24 cellular contexts compared by ENCODE assay signal in the genomic region with DNA sequence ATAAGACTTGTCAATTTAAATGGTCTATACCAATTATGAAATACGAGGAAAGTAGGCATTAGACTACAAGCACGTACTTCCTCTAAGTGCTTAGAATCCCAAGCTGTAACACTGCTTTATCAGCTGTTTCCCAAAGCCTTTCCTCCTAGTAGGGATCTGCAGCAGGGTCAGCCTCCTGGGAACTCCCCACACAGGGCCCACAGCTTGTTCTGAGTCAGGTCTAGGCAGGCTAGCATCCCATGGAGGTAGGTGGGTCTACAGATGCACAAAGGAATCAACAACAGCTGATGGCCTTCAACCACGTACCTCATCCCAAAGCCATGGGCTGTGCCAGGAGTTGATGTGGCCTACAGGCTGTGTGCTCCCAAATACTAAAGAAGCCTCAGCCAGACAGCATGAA. TPM values are rescaled to one million over a fixed set of nuclear protein-coding genes. Genes with fewer than 3 reads are reported as not detected.
DNase-seq lines count a peak whose midpoint lies in the region; ATAC-seq, FAIRE-seq and TF ChIP-seq lines count a peak whose summit lies in the region.
"Had no signal": no experiment of that assay in that cellular context is flagged by ENCODE, and none has a peak within 500 bp of the region (broad histone marks: within the 10 kb centered on the region; RNA-seq: fewer than 3 reads in every experiment).

No MANE protein-coding gene starts in this region.

- no peak overlapping the region for H2BK12ac ChIP-seq in H1 (ENCODE audit: low read depth, low read length)

- no peak overlapping the region; a peak in 2 of 7 replicates for H3K9ac ChIP-seq in H1 (replicated peaks in 1 of 4; ENCODE audit: extremely low read depth in 1 of 4, low read depth in 3 of 4, low read length in 3 of 4)

- no peak overlapping the region for H2AFZ ChIP-seq in H1 (ENCODE audit: low read length)

- H2BK120ac ChIP-seq in H1 (replicated peaks; ENCODE audit: low read depth, low read length): no peak overlapping the region

- no peak overlapping the region for H3K56ac ChIP-seq in H1 (replicated peaks; ENCODE audit: insufficient read length, low read depth, low read length)

- H4K8ac ChIP-seq in H1 (ENCODE audit: extremely low read depth, insufficient read depth, low read length): 0 out of 2 replicates have a peak overlapping the region, but pooled peaks have one; percentile 11

- H4K5ac ChIP-seq in H1 (ENCODE audit: insufficient read length, low read depth, low read length): no peak overlapping the region

- peaks cover 0 to 52% of the 10 kb centered on the region in 2 experiments; a peak in 2 of 4 replicates for H3K79me2 ChIP-seq in H1 (ENCODE audit: control insufficient read depth in 1 of 2, insufficient read depth in 2 of 2, low read length in 2 of 2)

- no peak overlapping the region for H3K23ac ChIP-seq in H1 (ENCODE audit: insufficient read length)

- H3K9me3 ChIP-seq in left ventricle myocardium inferior (replicated peaks) (no peaks in the 10 kb centered on the region), H1 (ENCODE audit: insufficient read depth in 2 of 2, low read depth in 1 of 2, low read length in 1 of 2) (no peaks in the 10 kb centered on the region)
- H3K9me3 ChIP-seq: A549, tibial artery had no signal

- whole genome bisulfite sequencing in H1 (ENCODE audit: extremely low coverage in 1 of 2, insufficient coverage in 1 of 2, insufficient read length in 1 of 2, insufficient replicate concordance in 2 of 2, low coverage in 1 of 2, low lambda C conversion rate in 2 of 2, missing lambda C conversion rate in 1 of 2), 2 experiments: 79% methylated on average over 3 of the region's 3 CpGs; no CpG with 5 or more reads in 1 of the 2 experiments

- FAIRE-seq in H1 (lab: Jason Lieb, UNC): no peak
- FAIRE-seq: A549, GM12891 had no signal

- no peak overlapping the region for H2BK20ac ChIP-seq in H1 (ENCODE audit: low read length)

- H3K14ac ChIP-seq in H1 (ENCODE audit: insufficient read length): no peak overlapping the region

- CTCF ChIA-PET in H1 (lab: Charles Lee; ENCODE audit: partially characterized antibody): interaction anchor here (2.1 to 4.5 kb wide), 2 partner anchors 51 to 88 kb away, joined by 6 to 18 read pairs; no protein-coding TSS in a partner anchor

- no peaks in the 10 kb centered on the region for H3K27me3 ChIP-seq in left ventricle myocardium inferior (ENCODE audit: low read depth)
- H3K27me3 ChIP-seq in H1 (replicated peaks in 1 of 4; ENCODE audit: control insufficient read depth in 3 of 4, extremely low read depth in 1 of 4, insufficient read depth in 3 of 4, low read length in 3 of 4): no peaks in the 10 kb centered on the region
- H3K27me3 ChIP-seq in H7 (ENCODE audit: control insufficient read depth, insufficient read depth, low read length): no peaks in the 10 kb centered on the region
- H3K27me3 ChIP-seq: cardiac muscle cell, tibial artery had no signal

- no peak overlapping the region for H3K4ac ChIP-seq in H1 (replicated peaks; ENCODE audit: insufficient read length, low read depth, low read length)

- intact Hi-C loops in left ventricle myocardium inferior (cut with micrococcal nuclease): loop anchor here (1.0 kb wide), 1 partner anchor 23 kb away; no protein-coding TSS in a partner anchor
- intact Hi-C loops in Right ventricle myocardium superior (cut with DNase I): no loop called here

- no peak for ATAC-seq in Right ventricle myocardium superior (ENCODE audit: poor library complexity)
- ATAC-seq in HG03354 (IDR thresholded peaks at IDR 0.05; ENCODE audit: poor library complexity, severe bottlenecking, unreplicated experiment): no peak
- ATAC-seq: A549; CD8-positive, alpha-beta T cell; naive thymus-derived CD8-positive, alpha-beta T cell had no signal

- no peak for TF ChIP-seq POLR2A in H1 (IDR thresholded peaks at IDR 0.05; ENCODE audit: control extremely low read depth in 1 of 2, low read depth in 2 of 2, low read length in 2 of 2)

- H3K4me1 ChIP-seq in left ventricle myocardium inferior (peaks cover 58% of the 10 kb centered on the region), H1 (replicated peaks in 1 of 4; ENCODE audit: control insufficient read depth in 3 of 4, insufficient read depth in 4 of 4, low read length in 3 of 4) (peaks cover 8 to 16% (median 11%) of the 10 kb centered on the region in 4 experiments; a peak in 6 of 7 replicates)

- H3K79me1 ChIP-seq in H1 (ENCODE audit: low read depth, low read length): peaks cover 9% of the 10 kb centered on the region

- no peak overlapping the region for H4K91ac ChIP-seq in H1 (replicated peaks; ENCODE audit: insufficient read length, low read length)

- H3K27ac ChIP-seq in left ventricle myocardium inferior (replicated peaks): peak overlapping the region; percentile 36
- H3K27ac ChIP-seq in H1 (ENCODE audit: low read depth, low read length): no peak overlapping the region
- H3K27ac ChIP-seq: A549, cardiac muscle cell, tibial artery had no signal

- H4K20me1 ChIP-seq in H1 (replicated peaks in 1 of 2; ENCODE audit: control insufficient read depth in 1 of 2, insufficient read depth in 2 of 2, low read length in 2 of 2): peaks cover 0 to 3% of the 10 kb centered on the region in 2 experiments

- no peak overlapping the region for H3K4me2 ChIP-seq in H1 (ENCODE audit: insufficient read depth in 1 of 2, low read depth in 2 of 2, low read length in 2 of 2)
- H3K4me2 ChIP-seq: A549 had no signal

- no peak overlapping the region for H2AK5ac ChIP-seq in H1 (ENCODE audit: low read depth, low read length)

- H3K4me3 ChIP-seq in left ventricle myocardium inferior (no peak overlapping the region), H1 (ENCODE audit: extremely low read depth in 1 of 4, insufficient read depth in 2 of 4, low read depth in 3 of 4, low read length in 4 of 4) (no peak overlapping the region), H7 (ENCODE audit: insufficient read depth, low read depth, low read length) (no peak overlapping the region)
- H3K4me3 ChIP-seq: A549, cardiac muscle cell, tibial artery had no signal

- peaks cover 48% of the 10 kb centered on the region for H3K36me3 ChIP-seq in left ventricle myocardium inferior
- H3K36me3 ChIP-seq in H1 (ENCODE audit: control insufficient read depth in 2 of 4, insufficient read depth in 4 of 4, low read length in 3 of 4): peaks cover 0 to 19% (median 3%) of the 10 kb centered on the region in 4 experiments; a peak in 2 of 8 replicates
- peaks cover 8% of the 10 kb centered on the region for H3K36me3 ChIP-seq in H7 (replicated peaks; ENCODE audit: control insufficient read depth, insufficient read depth, low read length)

- DNase-seq in left ventricle myocardium inferior (no peak), Right ventricle myocardium superior (no peak), H1 (ENCODE audit: low read depth in 1 of 2, low spot score in 2 of 2) (no peak), mesenteric fat pad (ENCODE audit: low spot score) (peak; percentile 26), SHP77 treated with DMSO at 0.1 percent for 48 hours (lab: John Stamatoyannopoulos, UW) (no peak), NCI-H510A treated with DMSO at 0.1 percent for 48 hours (lab: John Stamatoyannopoulos, UW) (no peak), H7 (no peak)
- DNase-seq: activated CD4-positive, CD25-positive, alpha-beta regulatory T cell; anterior cingulate cortex; CD8-positive, alpha-beta T cell; EL; head of caudate nucleus; HFFc6; kidney glomerular epithelial cell; mesendoderm; naive thymus-derived CD8-positive, alpha-beta T cell; NCI-H187; NCI-H69; occipital lobe; tibial artery had no signal

- no peak for TF ChIP-seq RAD21 in H1 (IDR thresholded peaks at IDR 0.05 in 1 of 2, conservative IDR thresholded peaks at IDR 0.05 in 1 of 2; ENCODE audit: low read depth in 2 of 2, low read length in 2 of 2)

- H2BK15ac ChIP-seq in H1 (ENCODE audit: low read length): no peak overlapping the region

- TF ChIP-seq CTCF in left ventricle myocardium inferior (IDR thresholded peaks at IDR 0.05; ENCODE audit: borderline replicate concordance) (no peak), H1 (IDR thresholded peaks at IDR 0.05; ENCODE audit: control extremely low read depth in 1 of 3, insufficient read depth in 1 of 3, low read depth in 1 of 3, low read length in 3 of 3) (no peak)

- POLR2A ChIA-PET in H1 (lab: Charles Lee; ENCODE audit: partially characterized antibody): interaction anchor here (0.8 to 2.0 kb wide), 3 partner anchors 8 to 16 kb away, joined by 3 to 5 read pairs (median 4); no protein-coding TSS in a partner anchor

- no peak for TF ChIP-seq EP300 in H1 (IDR thresholded peaks at IDR 0.05; ENCODE audit: borderline replicate concordance in 1 of 2, low read depth in 2 of 2, low read length in 2 of 2)

- no peak overlapping the region for H2BK5ac ChIP-seq in H1 (ENCODE audit: low read depth, low read length)

- H3K18ac ChIP-seq in H1 (ENCODE audit: extremely low read depth, low read length): no peak overlapping the region

- no peaks in the 10 kb centered on the region for H3K23me2 ChIP-seq in H1 (ENCODE audit: low read depth, low read length)

RNA-seq across cellular contexts. Expression of gene MMS19, which starts 14.7 kb away (rescaled TPM):
- total RNA-seq in left ventricle myocardium inferior: 42.7 TPM
- 34.0 TPM for total RNA-seq in Right ventricle myocardium superior
- total RNA-seq in H1 (2021; fragmentation: NEBNext Ultra II Directional; extraction: Animal tissue kit (Norgen Biotek cat#: 25700)): 128 and 130 TPM in 2 replicates
- polyA plus RNA-seq in H1 (2011; rRNA removed): 221 and 228 TPM in 2 replicates
- 183 TPM for polyA plus RNA-seq in H1 (2011; cell fraction: cytosol; rRNA removed)
- 470 TPM for polyA plus RNA-seq in H1 (2011; cell fraction: nucleus; rRNA removed)
- polyA plus RNA-seq in H1 (2012, experiment 1 of 2): 107 to 133 TPM (median 128 TPM) in 4 replicates
- 131 TPM for polyA plus RNA-seq in H1 (2012, experiment 2 of 2)
- 125 TPM for polyA plus RNA-seq in H1 (2013, experiment 1 of 2)
- 122 TPM for polyA plus RNA-seq in H1 (2013, experiment 2 of 2)
- 326 and 376 TPM in 2 replicates for polyA minus RNA-seq in H1 (2011; rRNA and poly(A)+ RNA removed)
- polyA minus RNA-seq in H1 (2011; cell fraction: cytosol; rRNA and poly(A)+ RNA removed): 92.1 TPM
- polyA minus RNA-seq in H1 (2011; cell fraction: nucleus; rRNA and poly(A)+ RNA removed): 160 TPM
- total RNA-seq in mesenteric fat pad: 38.0 TPM
- 177 and 188 TPM in 2 replicates for total RNA-seq in H7 (2014; rRNA removed; shearing (Covaris generic))

RNA-seq across cellular contexts. Expression of gene UBTD1, which starts 15.2 kb away (rescaled TPM):
- total RNA-seq in left ventricle myocardium inferior (17.1 TPM), Right ventricle myocardium superior (26.7 TPM), mesenteric fat pad (19.9 TPM)
- 22.3 and 23.1 TPM in 2 replicates for total RNA-seq in H1 (2021; fragmentation: NEBNext Ultra II Directional; extraction: Animal tissue kit (Norgen Biotek cat#: 25700))
- 36.2 and 48.8 TPM in 2 replicates for polyA plus RNA-seq in H1 (2011; rRNA removed)
- 32.2 TPM for polyA plus RNA-seq in H1 (2011; cell fraction: cytosol; rRNA removed)
- 27.8 TPM for polyA plus RNA-seq in H1 (2011; cell fraction: nucleus; rRNA removed)
- 11.7 to 21.5 TPM (median 19.8 TPM) in 4 replicates for polyA plus RNA-seq in H1 (2012, experiment 1 of 2)
- polyA plus RNA-seq in H1 (2012, experiment 2 of 2): 25.5 TPM
- 17.5 TPM for polyA plus RNA-seq in H1 (2013, experiment 1 of 2)
- polyA plus RNA-seq in H1 (2013, experiment 2 of 2): 17.5 TPM
- polyA minus RNA-seq in H1 (2011; rRNA and poly(A)+ RNA removed): 6.4 and 7.2 TPM in 2 replicates
- polyA minus RNA-seq in H1 (2011; cell fraction: cytosol; rRNA and poly(A)+ RNA removed): 15.3 TPM
- 10.8 TPM for polyA minus RNA-seq in H1 (2011; cell fraction: nucleus; rRNA and poly(A)+ RNA removed)
- total RNA-seq in H7 (2014; rRNA removed; shearing (Covaris generic)): 30.2 and 33.4 TPM in 2 replicates

RNA-seq across cellular contexts. Expression of gene ZDHHC16, which starts 37.6 kb away (rescaled TPM):
- total RNA-seq in left ventricle myocardium inferior (17.8 TPM), Right ventricle myocardium superior (18.5 TPM), mesenteric fat pad (28.0 TPM)
- total RNA-seq in H1 (2021; fragmentation: NEBNext Ultra II Directional; extraction: Animal tissue kit (Norgen Biotek cat#: 25700)): 45.9 and 50.4 TPM in 2 replicates
- 108 and 127 TPM in 2 replicates for polyA plus RNA-seq in H1 (2011; rRNA removed)
- polyA plus RNA-seq in H1 (2011; cell fraction: cytosol; rRNA removed): 76.0 TPM
- polyA plus RNA-seq in H1 (2011; cell fraction: nucleus; rRNA removed): 84.2 TPM
- polyA plus RNA-seq in H1 (2012, experiment 1 of 2): 31.8 to 50.0 TPM (median 46.4 TPM) in 4 replicates
- 59.6 TPM for polyA plus RNA-seq in H1 (2012, experiment 2 of 2)
- polyA plus RNA-seq in H1 (2013, experiment 1 of 2): 39.2 TPM
- 45.5 TPM for polyA plus RNA-seq in H1 (2013, experiment 2 of 2)
- polyA minus RNA-seq in H1 (2011; rRNA and poly(A)+ RNA removed): 130 and 144 TPM in 2 replicates
- 39.4 TPM for polyA minus RNA-seq in H1 (2011; cell fraction: cytosol; rRNA and poly(A)+ RNA removed)
- 43.8 TPM for polyA minus RNA-seq in H1 (2011; cell fraction: nucleus; rRNA and poly(A)+ RNA removed)
- total RNA-seq in H7 (2014; rRNA removed; shearing (Covaris generic)): 36.0 and 47.6 TPM in 2 replicates

RNA-seq across cellular contexts. Expression of gene EXOSC1, which starts 37.7 kb away (rescaled TPM):
- total RNA-seq in left ventricle myocardium inferior (14.9 TPM), Right ventricle myocardium superior (14.5 TPM), mesenteric fat pad (21.2 TPM)
- 52.1 and 53.6 TPM in 2 replicates for total RNA-seq in H1 (2021; fragmentation: NEBNext Ultra II Directional; extraction: Animal tissue kit (Norgen Biotek cat#: 25700))
- polyA plus RNA-seq in H1 (2011; rRNA removed): 58.6 and 68.1 TPM in 2 replicates
- 72.7 TPM for polyA plus RNA-seq in H1 (2011; cell fraction: cytosol; rRNA removed)
- polyA plus RNA-seq in H1 (2011; cell fraction: nucleus; rRNA removed): 42.4 TPM
- polyA plus RNA-seq in H1 (2012, experiment 1 of 2): 50.5 to 77.6 TPM (median 73.8 TPM) in 4 replicates
- polyA plus RNA-seq in H1 (2012, experiment 2 of 2): 47.3 TPM
- polyA plus RNA-seq in H1 (2013, experiment 1 of 2): 77.0 TPM
- polyA plus RNA-seq in H1 (2013, experiment 2 of 2): 75.8 TPM
- polyA minus RNA-seq in H1 (2011; rRNA and poly(A)+ RNA removed): 33.8 and 42.0 TPM in 2 replicates
- polyA minus RNA-seq in H1 (2011; cell fraction: cytosol; rRNA and poly(A)+ RNA removed): 25.1 TPM
- 29.0 TPM for polyA minus RNA-seq in H1 (2011; cell fraction: nucleus; rRNA and poly(A)+ RNA removed)
- total RNA-seq in H7 (2014; rRNA removed; shearing (Covaris generic)): 71.8 and 84.5 TPM in 2 replicates

RNA-seq across cellular contexts. Expression of gene PGAM1, which starts 57.5 kb away (rescaled TPM):
- total RNA-seq in left ventricle myocardium inferior: 233 TPM
- 187 TPM for total RNA-seq in Right ventricle myocardium superior
- 799 and 819 TPM in 2 replicates for total RNA-seq in H1 (2021; fragmentation: NEBNext Ultra II Directional; extraction: Animal tissue kit (Norgen Biotek cat#: 25700))
- polyA plus RNA-seq in H1 (2011; rRNA removed): 791 and 833 TPM in 2 replicates
- polyA plus RNA-seq in H1 (2011; cell fraction: cytosol; rRNA removed): 909 TPM
- polyA plus RNA-seq in H1 (2011; cell fraction: nucleus; rRNA removed): 630 TPM
- polyA plus RNA-seq in H1 (2012, experiment 1 of 2): 719 to 965 TPM (median 896 TPM) in 4 replicates
- polyA plus RNA-seq in H1 (2012, experiment 2 of 2): 930 TPM
- 506 TPM for polyA plus RNA-seq in H1 (2013, experiment 1 of 2)
- 517 TPM for polyA plus RNA-seq in H1 (2013, experiment 2 of 2)
- 827 and 845 TPM in 2 replicates for polyA minus RNA-seq in H1 (2011; rRNA and poly(A)+ RNA removed)
- polyA minus RNA-seq in H1 (2011; cell fraction: cytosol; rRNA and poly(A)+ RNA removed): 449 TPM
- 305 TPM for polyA minus RNA-seq in H1 (2011; cell fraction: nucleus; rRNA and poly(A)+ RNA removed)
- total RNA-seq in mesenteric fat pad: 190 TPM
- total RNA-seq in H7 (2014; rRNA removed; shearing (Covaris generic)): 1,178 and 1,380 TPM in 2 replicates
